Comparison of ENCODE assay signal across 15 cellular contexts in the genomic region with DNA sequence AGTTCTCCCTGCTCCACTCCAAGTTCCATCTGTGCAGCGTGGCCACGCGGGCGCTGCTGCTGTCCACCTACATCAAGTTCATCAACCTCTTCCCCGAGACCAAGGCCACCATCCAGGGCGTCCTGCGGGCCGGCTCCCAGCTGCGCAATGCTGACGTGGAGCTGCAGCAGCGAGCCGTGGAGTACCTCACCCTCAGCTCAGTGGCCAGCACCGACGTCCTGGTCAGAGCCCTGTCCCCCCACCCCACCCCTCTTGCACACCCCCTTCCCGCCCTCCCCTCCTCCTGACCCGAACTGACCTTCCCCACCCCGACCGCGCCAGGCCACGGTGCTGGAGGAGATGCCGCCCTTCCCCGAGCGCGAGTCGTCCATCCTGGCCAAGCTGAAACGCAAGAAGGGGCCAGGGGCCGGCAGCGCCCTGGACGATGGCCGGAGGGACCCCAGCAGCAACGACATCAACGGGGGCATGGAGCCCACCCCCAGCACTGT. TPM values are rescaled to one million over a fixed set of nuclear protein-coding genes. Genes with fewer than 3 reads are reported as not detected.
DNase-seq lines count a peak whose midpoint lies in the region; ATAC-seq and TF ChIP-seq lines count a peak whose summit lies in the region.
"Had no signal": no experiment of that assay in that cellular context is flagged by ENCODE, and none has a peak within 500 bp of the region (broad histone marks: within the 10 kb centered on the region; RNA-seq: fewer than 3 reads in every experiment).

No MANE protein-coding gene starts in this region.

- H4K8ac ChIP-seq in neuronal stem cell (ENCODE audit: low read depth, low read length): no peak overlapping the region

- intact Hi-C loops in A673 (cut with micrococcal nuclease; ENCODE audit: unreplicated experiment): no loop called here

- H3K9ac ChIP-seq in adipocyte (ENCODE audit: low read length) (peak overlapping the region; percentile 75), neuronal stem cell (ENCODE audit: low read depth, low read length, poor library complexity) (peak overlapping the region; percentile 86)

- no peak for DNase-seq in A673 (ENCODE audit: low spot score)
- no peak for DNase-seq in adipocyte (ENCODE audit: low read depth)
- DNase-seq in fibroblast of villous mesenchyme (ENCODE audit: low read depth): no peak
- DNase-seq in neuronal stem cell (ENCODE audit: low spot score): no peak
- no peak for DNase-seq in GM03348 (ENCODE audit: low spot score)
- no peak for DNase-seq in NK-92 (lab: John Stamatoyannopoulos, UW; ENCODE audit: unreplicated experiment)
- no peak for DNase-seq in stimulated activated naive CD4-positive, alpha-beta T cell (lab: John Stamatoyannopoulos, UW)
- DNase-seq: activated T-cell treated with anti-CD3 and anti-CD28 coated beads, Interleukin-2, amount 50 U/mL, for 24 hours; DND-41; MV-4-11; NCI-H524 treated with DMSO at 0.1 percent for 48 hours; SJCRH30; stimulated activated CD4-positive, alpha-beta T cell treated with anti-CD3 and anti-CD28 coated beads, Interleukin-2, amount 100 ng/mL, for 24 hours; stimulated activated naive CD8-positive, alpha-beta T cell treated with anti-CD3 and anti-CD28 coated beads, Interleukin-15, Interleukin-2, amounts not matched to agents 100 U/mL and 50 U/mL, for 24 hours had no signal

- H3K4me1 ChIP-seq in A673 (ENCODE audit: insufficient read depth, low read length, poor library complexity, severe bottlenecking): peaks cover 9% of the 10 kb centered on the region
- peaks cover 14% of the 10 kb centered on the region for H3K4me1 ChIP-seq in adipocyte (ENCODE audit: control insufficient read depth, insufficient read depth, low read length)
- H3K4me1 ChIP-seq in neuronal stem cell (ENCODE audit: control insufficient read depth in 2 of 2, insufficient read depth in 1 of 2, low read depth in 1 of 2, low read length in 2 of 2): peaks cover 0 to 5% of the 10 kb centered on the region in 2 donors
- H3K4me1 ChIP-seq: SJCRH30 had no signal

- H2BK12ac ChIP-seq in neuronal stem cell (ENCODE audit: low read length): no peak overlapping the region

- H3K4me2 ChIP-seq in neuronal stem cell (ENCODE audit: insufficient read depth, low read length, poor library complexity, severe bottlenecking): peak overlapping the region; percentile 66

- CTCF ChIA-PET in A673 (lab: Charles Lee): no interaction called here

- H2BK15ac ChIP-seq in neuronal stem cell (ENCODE audit: low read length): peak overlapping the region; percentile 85

- H2AFZ ChIP-seq in neuronal stem cell (ENCODE audit: low read length): no peak overlapping the region

- H2BK5ac ChIP-seq in neuronal stem cell (ENCODE audit: low read length): no peak overlapping the region

- POLR2A ChIA-PET in A673 (lab: Charles Lee; ENCODE audit: low non-redundant PET): no interaction called here

- H3K9me3 ChIP-seq in A673 (ENCODE audit: low read depth, low read length, poor library complexity, severe bottlenecking) (no peaks in the 10 kb centered on the region), adipocyte (ENCODE audit: control insufficient read depth, low read length) (no peaks in the 10 kb centered on the region), neuronal stem cell (replicated peaks in 1 of 2; ENCODE audit: control insufficient read depth in 2 of 2, insufficient read depth in 1 of 2, low read depth in 1 of 2, low read length in 2 of 2) (no peaks in the 10 kb centered on the region)
- H3K9me3 ChIP-seq: SJCRH30 had no signal

- H3K36me3 ChIP-seq in A673 (ENCODE audit: insufficient read depth, low read length, poor library complexity, severe bottlenecking): peaks cover 20% of the 10 kb centered on the region
- H3K36me3 ChIP-seq in adipocyte (ENCODE audit: control insufficient read depth, insufficient read depth, low read length, severe bottlenecking): peaks cover 80% of the 10 kb centered on the region
- H3K36me3 ChIP-seq in neuronal stem cell (replicated peaks in 1 of 2; ENCODE audit: control insufficient read depth in 2 of 2, insufficient read depth in 2 of 2, low read length in 2 of 2): peaks cover 46 to 87% of the 10 kb centered on the region in 2 donors

- peak overlapping the region; percentile 57 for H3K27ac ChIP-seq in A673 (ENCODE audit: low read depth, low read length, poor library complexity, severe bottlenecking)
- H3K27ac ChIP-seq in neuronal stem cell (replicated peaks; ENCODE audit: low read length): no peak overlapping the region
- H3K27ac ChIP-seq: SJCRH30 had no signal

- peak overlapping the region; percentile 98 for H3K18ac ChIP-seq in neuronal stem cell (ENCODE audit: low read length)

- peaks cover 7% of the 10 kb centered on the region for H3K79me1 ChIP-seq in neuronal stem cell (ENCODE audit: low read depth, low read length)

- H3K23ac ChIP-seq in neuronal stem cell (ENCODE audit: low read depth, low read length, poor library complexity): peak overlapping the region; percentile 55

- ATAC-seq in HG03196 (IDR thresholded peaks at IDR 0.05; ENCODE audit: unreplicated experiment): no peak
- ATAC-seq: stimulated activated naive CD8-positive, alpha-beta T cell treated with anti-CD3 and anti-CD28 coated beads, Interleukin-15, Interleukin-2, amounts not matched to agents 100 U/mL and 50 U/mL, for 24 hours had no signal

- no peak for TF ChIP-seq CTCF in A673 (conservative IDR thresholded peaks at IDR 0.05; ENCODE audit: low read depth, low read length)
- no peak for TF ChIP-seq CTCF in fibroblast of villous mesenchyme (IDR thresholded peaks at IDR 0.05; ENCODE audit: insufficient read depth, low read depth, low read length)

- peak overlapping the region; percentile 35 for H3K4me3 ChIP-seq in A673 (ENCODE audit: low read depth, low read length, poor library complexity, severe bottlenecking)
- no peak overlapping the region for H3K4me3 ChIP-seq in adipocyte (ENCODE audit: low read length)
- peak overlapping the region; percentile 51 for H3K4me3 ChIP-seq in fibroblast of villous mesenchyme (ENCODE audit: low read depth, low read length)
- no peak overlapping the region for H3K4me3 ChIP-seq in neuronal stem cell (ENCODE audit: low read length in 2 of 2)
- H3K4me3 ChIP-seq: SJCRH30 had no signal

- peak overlapping the region; percentile 84 for H3K4ac ChIP-seq in neuronal stem cell (ENCODE audit: low read length)

- no peak overlapping the region for H4K91ac ChIP-seq in neuronal stem cell (ENCODE audit: low read depth, low read length, poor library complexity)

- H3K27me3 ChIP-seq in A673 (replicated peaks; ENCODE audit: insufficient read depth, low read depth, low read length, poor library complexity): no peaks in the 10 kb centered on the region
- H3K27me3 ChIP-seq in adipocyte (replicated peaks; ENCODE audit: control insufficient read depth, insufficient read depth, low read length): no peaks in the 10 kb centered on the region
- no peaks in the 10 kb centered on the region for H3K27me3 ChIP-seq in neuronal stem cell (ENCODE audit: control insufficient read depth in 3 of 3, insufficient read depth in 3 of 3, low read depth in 1 of 3, low read length in 3 of 3)
- H3K27me3 ChIP-seq: SJCRH30 had no signal

- H2AK5ac ChIP-seq in neuronal stem cell (ENCODE audit: low read depth, low read length): no peak overlapping the region

- H3K14ac ChIP-seq in neuronal stem cell (ENCODE audit: low read length): peak overlapping the region; percentile 71

- no CpG with 5 or more reads among the region's 32 CpGs for WGBS in neuronal stem cell (ENCODE audit: extremely low coverage in 2 of 2, insufficient read length in 2 of 2, insufficient replicate concordance in 1 of 2), 2 donors

- H2BK120ac ChIP-seq in neuronal stem cell (ENCODE audit: low read depth, low read length): peak overlapping the region; percentile 87

- BruUV-seq in A673 (replicated peaks; lab: Mats Ljungman, UMichigan): no TSS peak

RNA-seq across cellular contexts. Expression of a gene that starts 11.6 kb away (rescaled TPM):
- 53.0 and 64.3 TPM in 2 replicates for total RNA-seq in A673 (2021)
- total RNA-seq in fibroblast of villous mesenchyme: 15.1 and 19.3 TPM in 2 replicates
- polyA plus RNA-seq in neuronal stem cell (2013, experiment 1 of 2): 24.3 TPM
- polyA plus RNA-seq in neuronal stem cell (2013, experiment 2 of 2): 23.9 TPM

RNA-seq across cellular contexts. Expression of a gene that starts 16.6 kb away (rescaled TPM):
- total RNA-seq in A673 (2021) (93.0 and 111 TPM in 2 replicates), fibroblast of villous mesenchyme (21.6 and 21.9 TPM in 2 replicates)
- 63.1 TPM for polyA plus RNA-seq in neuronal stem cell (2013, experiment 1 of 2)
- polyA plus RNA-seq in neuronal stem cell (2013, experiment 2 of 2): 64.7 TPM

RNA-seq across cellular contexts. Expression of a gene that starts 34.6 kb away (rescaled TPM):
- total RNA-seq in A673 (2021) (80.1 and 98.5 TPM in 2 replicates), fibroblast of villous mesenchyme (92.0 and 97.0 TPM in 2 replicates)
- 65.3 TPM for polyA plus RNA-seq in neuronal stem cell (2013, experiment 1 of 2)
- polyA plus RNA-seq in neuronal stem cell (2013, experiment 2 of 2): 66.4 TPM

RNA-seq across cellular contexts. Expression of a gene that starts 38.3 kb away (rescaled TPM):
- total RNA-seq in A673 (2021) (not detected in 2 replicates), fibroblast of villous mesenchyme (0.43 TPM in 1 of 2 replicates, not detected in the other)
- polyA plus RNA-seq in neuronal stem cell (2013, experiment 1 of 2): 0.31 TPM
- 0.44 TPM for polyA plus RNA-seq in neuronal stem cell (2013, experiment 2 of 2)
- total RNA-seq: SJCRH30 had no signal

RNA-seq across cellular contexts. Expression of a gene that starts 49.5 kb away (rescaled TPM):
- 331 and 356 TPM in 2 replicates for total RNA-seq in A673 (2021)
- total RNA-seq in fibroblast of villous mesenchyme: 47.9 and 53.5 TPM in 2 replicates
- 316 TPM for polyA plus RNA-seq in neuronal stem cell (2013, experiment 1 of 2)
- 321 TPM for polyA plus RNA-seq in neuronal stem cell (2013, experiment 2 of 2)

Comparison
In these comparisons a context has a peak if more than half of its experiments do, and no peak if none do; other contexts are left out.
1. H3K4me3 ChIP-seq: peak in A673 (single experiment) and fibroblast of villous mesenchyme (single experiment); none in adipocyte (single experiment) and neuronal stem cell (0 of 2).